In the genomic region with DNA sequence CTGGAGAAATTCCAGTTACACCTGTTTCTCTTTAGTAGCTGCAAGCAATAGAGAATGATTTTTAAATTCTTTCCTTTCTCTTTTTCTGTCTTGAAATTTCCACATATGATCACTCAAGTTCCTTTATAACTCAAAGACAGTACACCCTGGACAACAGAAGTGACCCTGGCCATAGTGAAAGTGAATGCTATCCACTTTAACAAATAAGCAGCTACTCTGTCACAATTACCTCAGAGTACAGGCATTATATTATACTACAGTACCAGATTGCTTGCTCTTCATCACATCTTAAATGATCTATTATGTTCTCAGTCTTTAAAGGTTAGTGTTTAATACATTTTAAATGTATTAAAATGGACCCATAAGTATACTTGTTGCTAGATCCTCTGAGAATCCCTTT, we compare ENCODE assay signal across 14 cellular contexts.
DNase-seq lines count a peak whose midpoint lies in the region; ATAC-seq, FAIRE-seq and TF ChIP-seq lines count a peak whose summit lies in the region.
"Had no signal": no experiment of that assay in that cellular context is flagged by ENCODE, and none has a peak within 500 bp of the region (broad histone marks: within the 10 kb centered on the region; RNA-seq: fewer than 3 reads in every experiment).

No MANE protein-coding gene starts in this region.

- H3K27me3 Mint-ChIP-seq in effector memory CD8-positive, alpha-beta T cell = no peaks in the 10 kb centered on the region

- peak overlapping the region; percentile 51 to 80 for H3K27ac Mint-ChIP-seq in effector memory CD8-positive, alpha-beta T cell
- H3K27ac Mint-ChIP-seq: H9 had no signal

- H3K36me3 ChIP-seq in right lobe of liver (no peaks in the 10 kb centered on the region), HepG2 (replicated peaks in 1 of 2; ENCODE audit: control insufficient read depth in 1 of 2, insufficient read depth in 2 of 2, low read length in 2 of 2) (no peaks in the 10 kb centered on the region), tibial artery (no peaks in the 10 kb centered on the region), GM23248 (ENCODE audit: low read depth) (0 out of 2 replicates have a peak, but pooled peaks cover 4% of the 10 kb centered on the region)

- H3K9me2 ChIP-seq in GM23248 (ENCODE audit: insufficient read depth) = no peaks in the 10 kb centered on the region

- H3K9me3 ChIP-seq in right lobe of liver = no peaks in the 10 kb centered on the region
- no peaks in the 10 kb centered on the region for H3K9me3 ChIP-seq in HepG2 (ENCODE audit: low read length)
- no peaks in the 10 kb centered on the region for H3K9me3 ChIP-seq in tibial artery
- no peaks in the 10 kb centered on the region for H3K9me3 ChIP-seq in GM23248 (ENCODE audit: low read depth)
- H3K9me3 ChIP-seq: A549 had no signal

- no peaks in the 10 kb centered on the region for H4K20me1 ChIP-seq in HepG2 (ENCODE audit: insufficient read depth, low read length)
- H4K20me1 ChIP-seq in GM23248 (ENCODE audit: insufficient read depth) = no peaks in the 10 kb centered on the region; the same call in 1 of the 2 replicates

- ATAC-seq in right lobe of liver = peak; percentile 38 to 77 (median 56)
- no peak for ATAC-seq in HepG2
- ATAC-seq in effector memory CD8-positive, alpha-beta T cell (replicated peaks) = no peak
- ATAC-seq in GM19452 (IDR thresholded peaks at IDR 0.05; ENCODE audit: unreplicated experiment) = no peak
- ATAC-seq: A549 had no signal

- H3K4me1 ChIP-seq in right lobe of liver (no peaks in the 10 kb centered on the region), HepG2 (ENCODE audit: insufficient read depth, low read length) (no peaks in the 10 kb centered on the region), tibial artery (peaks cover 0 to 25% (median 2%) of the 10 kb centered on the region in 4 donors), GM23248 (ENCODE audit: insufficient read depth) (no peaks in the 10 kb centered on the region)
- H3K4me1 ChIP-seq: A549 had no signal

- H3K4me3 ChIP-seq in right lobe of liver (no peak overlapping the region), HepG2 (replicated peaks in 1 of 3; ENCODE audit: insufficient read depth in 1 of 3, low read depth in 2 of 3, low read length in 3 of 3) (no peak overlapping the region), tibial artery (no peak overlapping the region), GM23248 (no peak overlapping the region)
- H3K4me3 ChIP-seq: A549 had no signal

- POLR2A ChIA-PET in HepG2 (lab: Yijun Ruan, JAX) = no interaction called here

- intact Hi-C loops in right lobe of liver (cut with DNase I) = no loop called here
- intact Hi-C loops in HepG2 (cut with micrococcal nuclease; ENCODE audit: unreplicated experiment) = no loop called here
- intact Hi-C loops in tibial artery (cut with DNase I; ENCODE audit: low total_unique reads) = no loop called here

- DNase-seq in right lobe of liver = no peak
- DNase-seq in HepG2 (ENCODE audit: low spot score) = no peak
- DNase-seq in NCI-H2227 treated with DMSO at 0.1 percent for 48 hours (lab: John Stamatoyannopoulos, UW) = peak; percentile 52
- DNase-seq in effector memory CD8-positive, alpha-beta T cell = no peak
- DNase-seq in tibial artery = no peak
- no peak for DNase-seq in GM23248
- DNase-seq: DMS79 treated with DMSO at 0.1 percent for 48 hours, H9, NCI-H1436 treated with DMSO at 0.1 percent for 48 hours, NCI-H2081 treated with DMSO at 0.1 percent for 48 hours, NCI-H446 had no signal

- H3K79me2 ChIP-seq in HepG2 (ENCODE audit: insufficient read depth, low read length) = no peaks in the 10 kb centered on the region
- peaks cover 83% of the 10 kb centered on the region for H3K79me2 ChIP-seq in GM23248 (ENCODE audit: insufficient read depth)

- H2AFZ ChIP-seq in HepG2 (ENCODE audit: low read length) = no peak overlapping the region
- H2AFZ ChIP-seq in GM23248 = no peak overlapping the region

- no peak for TF ChIP-seq RAD21 in HepG2 (CRISPR knock-in tag; IDR thresholded peaks at IDR 0.05)

- FAIRE-seq in HepG2 (lab: Jason Lieb, UNC) = no peak
- FAIRE-seq: A549 had no signal

- no TSS peak for BruUV-seq in HepG2 (replicated peaks; lab: Mats Ljungman, UMichigan)

- in situ Hi-C loops in HepG2 (cut with HindIII; ENCODE audit: extremely low pct_ligation_motif_present, low pct_unique_long_range_greater_than_20kb) (no loop called here), GM23248 (cut with MboI) (no loop called here)

- H3K27ac ChIP-seq in right lobe of liver (no peak overlapping the region), HepG2 (ENCODE audit: extremely low read length, insufficient read depth, low read length) (no peak overlapping the region), tibial artery (no peak overlapping the region), GM23248 (no peak overlapping the region)
- H3K27ac ChIP-seq: A549, C4-2B had no signal

- H3K9me3 Mint-ChIP-seq in effector memory CD8-positive, alpha-beta T cell = no peaks in the 10 kb centered on the region
- H3K9me3 Mint-ChIP-seq: H9 had no signal

- H3K4me2 ChIP-seq in HepG2 (ENCODE audit: low read depth, low read length) = no peak overlapping the region
- no peak overlapping the region for H3K4me2 ChIP-seq in GM23248 (ENCODE audit: unreplicated experiment)
- H3K4me2 ChIP-seq: A549 had no signal

- H3K36me3 Mint-ChIP-seq in effector memory CD8-positive, alpha-beta T cell (ENCODE audit: insufficient read depth) = peaks cover 14% of the 10 kb centered on the region

- H3F3A ChIP-seq in GM23248 (ENCODE audit: insufficient read depth) = no peaks in the 10 kb centered on the region

- H3K27me3 ChIP-seq in right lobe of liver = no peaks in the 10 kb centered on the region
- H3K27me3 ChIP-seq in HepG2 (ENCODE audit: control insufficient read depth in 1 of 2, insufficient read depth in 2 of 2, low read length in 2 of 2) = no peaks in the 10 kb centered on the region
- H3K27me3 ChIP-seq in tibial artery = no peaks in the 10 kb centered on the region
- H3K27me3 ChIP-seq in GM23248 (replicated peaks; ENCODE audit: insufficient read depth) = no peaks in the 10 kb centered on the region

- CTCF ChIA-PET in HepG2 (lab: Yijun Ruan, JAX; ENCODE audit: low intra/inter-chr PET ratio, low total read pairs) = no interaction called here

- TF ChIP-seq EP300 in HepG2 (IDR thresholded peaks at IDR 0.05; ENCODE audit: low read depth in 2 of 2, low read length in 2 of 2) (no peak), HepG2 (CRISPR knock-in tag; IDR thresholded peaks at IDR 0.05; ENCODE audit: borderline replicate concordance) (no peak)

- TF ChIP-seq POLR2A in right lobe of liver (IDR thresholded peaks at IDR 0.05) (no peak), HepG2 (IDR thresholded peaks at IDR 0.05; ENCODE audit: insufficient read depth in 1 of 2, low read depth in 2 of 2, low read length in 2 of 2) (no peak)

- peaks cover 42 to 75% of the 10 kb centered on the region in 2 donors for H3K4me1 Mint-ChIP-seq in effector memory CD8-positive, alpha-beta T cell (ENCODE audit: low read depth in 2 of 2)

- H3K4me3 Mint-ChIP-seq in effector memory CD8-positive, alpha-beta T cell = no peak overlapping the region
- H3K4me3 Mint-ChIP-seq: H9 had no signal

- TF ChIP-seq CTCF in right lobe of liver (IDR thresholded peaks at IDR 0.05) (no peak), HepG2 (CRISPR knock-in tag; IDR thresholded peaks at IDR 0.05) (no peak), tibial artery (IDR thresholded peaks at IDR 0.05) (no peak)

- H3K9ac ChIP-seq in HepG2 (ENCODE audit: insufficient read depth, low read depth, low read length) (no peak overlapping the region), GM23248 (no peak overlapping the region)

TF ChIP-seq in HepG2, 621 proteins besides CTCF, POLR2A, EP300 and RAD21:
- TF ChIP-seq FLYWCH1 (CRISPR knock-in tag; IDR thresholded peaks at IDR 0.05) = no peak
- TF ChIP-seq, protein P1, sequence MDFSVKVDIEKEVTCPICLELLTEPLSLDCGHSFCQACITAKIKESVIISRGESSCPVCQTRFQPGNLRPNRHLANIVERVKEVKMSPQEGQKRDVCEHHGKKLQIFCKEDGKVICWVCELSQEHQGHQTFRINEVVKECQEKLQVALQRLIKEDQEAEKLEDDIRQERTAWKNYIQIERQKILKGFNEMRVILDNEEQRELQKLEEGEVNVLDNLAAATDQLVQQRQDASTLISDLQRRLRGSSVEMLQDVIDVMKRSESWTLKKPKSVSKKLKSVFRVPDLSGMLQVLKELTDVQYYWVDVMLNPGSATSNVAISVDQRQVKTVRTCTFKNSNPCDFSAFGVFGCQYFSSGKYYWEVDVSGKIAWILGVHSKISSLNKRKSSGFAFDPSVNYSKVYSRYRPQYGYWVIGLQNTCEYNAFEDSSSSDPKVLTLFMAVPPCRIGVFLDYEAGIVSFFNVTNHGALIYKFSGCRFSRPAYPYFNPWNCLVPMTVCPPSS (IDR thresholded peaks at IDR 0.05) = no peak

Comparison
In these comparisons a context has a peak if more than half of its experiments do, and no peak if none do; other contexts are left out.
1. ATAC-seq: peak in right lobe of liver (4 of 4); none in HepG2 (single experiment), effector memory CD8-positive, alpha-beta T cell (single experiment) and GM19452 (single experiment).